In the genomic region with DNA sequence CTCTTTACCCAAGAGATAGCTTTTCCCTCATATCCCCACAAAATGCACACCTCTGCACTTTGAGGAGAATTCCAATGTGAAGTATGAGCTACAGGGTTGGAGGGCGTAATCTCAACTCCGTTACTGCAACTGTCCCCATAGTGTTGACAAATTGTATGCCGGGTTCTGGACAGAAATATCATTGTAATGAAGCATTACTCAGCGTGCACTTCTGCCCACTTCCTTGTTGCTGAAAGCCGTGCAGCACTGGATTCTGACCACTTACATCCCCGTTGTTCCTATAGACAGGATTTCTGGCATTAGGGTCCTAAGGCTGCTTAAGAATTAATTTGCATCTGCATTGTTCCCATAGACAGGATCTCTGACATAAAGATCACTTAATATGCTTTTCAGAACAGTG, we compare ENCODE assay signal across 1 cellular context.
TF ChIP-seq lines count a peak whose summit lies in the region.

No MANE protein-coding gene starts in this region.

TF ChIP-seq in HepG2, 621 proteins besides CTCF, POLR2A, EP300 and RAD21 (continued from another document):
- TF ChIP-seq, protein P1, sequence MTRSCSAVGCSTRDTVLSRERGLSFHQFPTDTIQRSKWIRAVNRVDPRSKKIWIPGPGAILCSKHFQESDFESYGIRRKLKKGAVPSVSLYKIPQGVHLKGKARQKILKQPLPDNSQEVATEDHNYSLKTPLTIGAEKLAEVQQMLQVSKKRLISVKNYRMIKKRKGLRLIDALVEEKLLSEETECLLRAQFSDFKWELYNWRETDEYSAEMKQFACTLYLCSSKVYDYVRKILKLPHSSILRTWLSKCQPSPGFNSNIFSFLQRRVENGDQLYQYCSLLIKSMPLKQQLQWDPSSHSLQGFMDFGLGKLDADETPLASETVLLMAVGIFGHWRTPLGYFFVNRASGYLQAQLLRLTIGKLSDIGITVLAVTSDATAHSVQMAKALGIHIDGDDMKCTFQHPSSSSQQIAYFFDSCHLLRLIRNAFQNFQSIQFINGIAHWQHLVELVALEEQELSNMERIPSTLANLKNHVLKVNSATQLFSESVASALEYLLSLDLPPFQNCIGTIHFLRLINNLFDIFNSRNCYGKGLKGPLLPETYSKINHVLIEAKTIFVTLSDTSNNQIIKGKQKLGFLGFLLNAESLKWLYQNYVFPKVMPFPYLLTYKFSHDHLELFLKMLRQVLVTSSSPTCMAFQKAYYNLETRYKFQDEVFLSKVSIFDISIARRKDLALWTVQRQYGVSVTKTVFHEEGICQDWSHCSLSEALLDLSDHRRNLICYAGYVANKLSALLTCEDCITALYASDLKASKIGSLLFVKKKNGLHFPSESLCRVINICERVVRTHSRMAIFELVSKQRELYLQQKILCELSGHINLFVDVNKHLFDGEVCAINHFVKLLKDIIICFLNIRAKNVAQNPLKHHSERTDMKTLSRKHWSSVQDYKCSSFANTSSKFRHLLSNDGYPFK (CRISPR knock-in tag; IDR thresholded peaks at IDR 0.05; ENCODE audit: borderline replicate concordance), result no peak
- peak; percentile 15; the same call in 1 of the 2 replicates for TF ChIP-seq KAT8 (CRISPR knock-in tag; IDR thresholded peaks at IDR 0.05)
- no peak for TF ChIP-seq HES4 (CRISPR knock-in tag; IDR thresholded peaks at IDR 0.05; ENCODE audit: borderline replicate concordance)
- no peak for TF ChIP-seq KLF6 (CRISPR knock-in tag; IDR thresholded peaks at IDR 0.05)
